8 cellular contexts compared by ENCODE assay signal in genomic region chr2:202912342-202912804, GRCh38. TPM values are rescaled to one million over a fixed set of nuclear protein-coding genes. Genes with fewer than 3 reads are reported as not detected.
DNase-seq lines count a peak whose midpoint lies in the region; ATAC-seq, FAIRE-seq and TF ChIP-seq lines count a peak whose summit lies in the region.
"Not testable (repeated sequence)": the region's sequence is repeated elsewhere in the genome, so short reads cannot be mapped to it uniquely, and the experiment has no call there.

No MANE protein-coding gene starts in this region.

- WGBS in lower leg skin, 2 donors: 0% methylated on average over 2 of the region's 41 CpGs; no CpG with 5 or more reads in 1 of the 2 donors

- peak overlapping the region; percentile 98 for H3K27ac Mint-ChIP-seq in activated T-helper 1 cell treated with anti-CD3 and anti-CD28 coated beads, Interleukin-12 subunit alpha, Interleukin-12 subunit beta, Interleukin-2, Interleukin-4 antibody, amounts not matched to agents 30 ng/mL and 10 ng/mL and 1 ng/mL, durations not matched to agents 14 hours and 24 hours and 36 hours

- peaks cover 38% of the 10 kb centered on the region for H3K79me2 ChIP-seq in endothelial cell of umbilical vein (ENCODE audit: control insufficient read depth, insufficient read depth, low read length)

- dilution Hi-C loops in endothelial cell of umbilical vein (cut with MboI; ENCODE audit: extremely low pct_ligation_motif_present, low sequenced_read_pairs): not testable (repeated sequence)

- not testable (repeated sequence) for BruUV-seq in endothelial cell of umbilical vein (replicated peaks; lab: Mats Ljungman, UMichigan)

- not testable (repeated sequence) for H3K9me1 ChIP-seq in endothelial cell of umbilical vein (replicated peaks; ENCODE audit: control insufficient read depth, extremely low read depth, insufficient read depth, low read length)

- H3K9ac ChIP-seq in BLaER1 (peak overlapping the region; percentile 90), endothelial cell of umbilical vein (replicated peaks; ENCODE audit: extremely low read depth, insufficient read depth, low read length) (peak overlapping the region; percentile 97), skeletal muscle tissue (ENCODE audit: low read depth in 1 of 3, low read length in 3 of 3) (peak overlapping the region; percentile 86 to 96 (median 89))

- not testable (repeated sequence) for H3K36me3 ChIP-seq in BLaER1; MG63; endothelial cell of umbilical vein (ENCODE audit: control insufficient read depth in 2 of 2, extremely low read depth in 1 of 2, insufficient read depth in 2 of 2, low read length in 2 of 2); skeletal muscle tissue (ENCODE audit: control insufficient read depth in 3 of 3, insufficient read depth in 3 of 3, low read length in 3 of 3)

- H3K4me2 ChIP-seq in BLaER1: peak overlapping the region; percentile 83
- H3K4me2 ChIP-seq in endothelial cell of umbilical vein (ENCODE audit: insufficient read depth, low read length): peak overlapping the region; percentile 57

- not testable (repeated sequence) for FAIRE-seq in endothelial cell of umbilical vein (lab: Jason Lieb, UNC)

- TF ChIP-seq POLR2A in endothelial cell of umbilical vein (IDR thresholded peaks at IDR 0.05; ENCODE audit: low read depth, low read length); lower leg skin (IDR thresholded peaks at IDR 0.05): not testable (repeated sequence)

- POLR2A ChIA-PET in endothelial cell of umbilical vein (lab: Charles Lee): not testable (repeated sequence)

- H3K36me3 Mint-ChIP-seq in activated T-helper 1 cell treated with anti-CD3 and anti-CD28 coated beads, Interleukin-12 subunit alpha, Interleukin-12 subunit beta, Interleukin-2, Interleukin-4 antibody, amounts not matched to agents 30 ng/mL and 10 ng/mL and 1 ng/mL, durations not matched to agents 14 hours and 24 hours and 36 hours (ENCODE audit: low read depth): not testable (repeated sequence)

- DNase-seq in MG63; lower leg skin (ENCODE audit: low spot score in 2 of 2): not testable (repeated sequence)
- DNase-seq in activated T-helper 1 cell treated with anti-CD3 and anti-CD28 coated beads, Interleukin-12 subunit alpha, Interleukin-12 subunit beta, Interleukin-2, Interleukin-4 antibody, amounts not matched to agents 30 ng/mL and 10 ng/mL and 1 ng/mL, durations not matched to agents 14 hours and 24 hours and 36 hours (ENCODE audit: low spot score): peak; percentile 13
- DNase-seq in endothelial cell of umbilical vein (ENCODE audit: low read depth, low spot score): peak; percentile 10

- not testable (repeated sequence) for H3K9me3 Mint-ChIP-seq in activated T-helper 1 cell treated with anti-CD3 and anti-CD28 coated beads, Interleukin-12 subunit alpha, Interleukin-12 subunit beta, Interleukin-2, Interleukin-4 antibody, amounts not matched to agents 30 ng/mL and 10 ng/mL and 1 ng/mL, durations not matched to agents 14 hours and 24 hours and 36 hours

- H3K4me1 ChIP-seq in BLaER1 (peaks cover 22% of the 10 kb centered on the region), skeletal muscle tissue (ENCODE audit: control insufficient read depth in 3 of 3, insufficient read depth in 3 of 3, low read length in 3 of 3) (peaks cover 7 to 15% (median 9%) of the 10 kb centered on the region in 3 donors)
- H3K4me1 ChIP-seq in endothelial cell of umbilical vein (ENCODE audit: control insufficient read depth, extremely low read depth, insufficient read depth, low read length): not testable (repeated sequence)

- H3K4me1 Mint-ChIP-seq in activated T-helper 1 cell treated with anti-CD3 and anti-CD28 coated beads, Interleukin-12 subunit alpha, Interleukin-12 subunit beta, Interleukin-2, Interleukin-4 antibody, amounts not matched to agents 30 ng/mL and 10 ng/mL and 1 ng/mL, durations not matched to agents 14 hours and 24 hours and 36 hours (ENCODE audit: low read depth): peaks cover 31% of the 10 kb centered on the region

- ATAC-seq in GM19397 (IDR thresholded peaks at IDR 0.05; ENCODE audit: unreplicated experiment): peak; percentile 63
- ATAC-seq in HG02970 (IDR thresholded peaks at IDR 0.05; ENCODE audit: low FRiP score, unreplicated experiment): peak; percentile 40

- H3K27me3 ChIP-seq in BLaER1; MG63; endothelial cell of umbilical vein (ENCODE audit: control insufficient read depth in 2 of 2, insufficient read depth in 2 of 2, low read length in 2 of 2); skeletal muscle tissue (ENCODE audit: control insufficient read depth in 3 of 3, insufficient read depth in 3 of 3, low read length in 3 of 3): not testable (repeated sequence)

- H3K9me3 ChIP-seq in BLaER1; MG63; endothelial cell of umbilical vein (replicated peaks; ENCODE audit: control insufficient read depth, insufficient read depth, low read length); skeletal muscle tissue (ENCODE audit: control insufficient read depth in 3 of 3, low read length in 3 of 3): not testable (repeated sequence)

- intact Hi-C loops in activated T-helper 1 cell treated with anti-CD3 and anti-CD28 coated beads, Interleukin-12 subunit alpha, Interleukin-12 subunit beta, Interleukin-2, Interleukin-4 antibody, amounts not matched to agents 30 ng/mL and 10 ng/mL and 1 ng/mL, durations not matched to agents 14 hours and 24 hours and 36 hours (cut with micrococcal nuclease): loop anchor here (5.0 to 10.0 kb wide), 3 partner anchors 542 to 1130 kb away; partner anchors contain the start of genes ALS2 and NOP58
- intact Hi-C loops in endothelial cell of umbilical vein (cut with micrococcal nuclease): loop anchor here (1.0 to 10.0 kb wide), 4 partner anchors 192 to 542 kb away; partner anchors contain the start of gene ABI2
- intact Hi-C loops in lower leg skin (cut with DNase I; ENCODE audit: low total_unique reads): not testable (repeated sequence)

- H4K20me1 ChIP-seq in BLaER1: peaks cover 26% of the 10 kb centered on the region; the same call in 1 of the 2 replicates
- not testable (repeated sequence) for H4K20me1 ChIP-seq in endothelial cell of umbilical vein (replicated peaks; ENCODE audit: control insufficient read depth, extremely low read depth, insufficient read depth, low read length)

- peak overlapping the region; percentile 79 for H2AFZ ChIP-seq in endothelial cell of umbilical vein (ENCODE audit: low read depth, low read length)

- H3K27me3 Mint-ChIP-seq in activated T-helper 1 cell treated with anti-CD3 and anti-CD28 coated beads, Interleukin-12 subunit alpha, Interleukin-12 subunit beta, Interleukin-2, Interleukin-4 antibody, amounts not matched to agents 30 ng/mL and 10 ng/mL and 1 ng/mL, durations not matched to agents 14 hours and 24 hours and 36 hours (ENCODE audit: insufficient read depth): not testable (repeated sequence)

- CTCF ChIA-PET in endothelial cell of umbilical vein (lab: Charles Lee): interaction anchor here (1.1 kb wide), 1 partner anchor 41 kb away, joined by 3 read pairs; the partner anchor contains the start of gene ICA1L

- not testable (repeated sequence) for TF ChIP-seq CTCF in endothelial cell of umbilical vein (IDR thresholded peaks at IDR 0.05; ENCODE audit: extremely low read depth in 1 of 2, insufficient read depth in 1 of 2, low read depth in 1 of 2, low read length in 2 of 2); lower leg skin (IDR thresholded peaks at IDR 0.05)

- peak overlapping the region; percentile 87 for H3K4me3 ChIP-seq in BLaER1
- H3K4me3 ChIP-seq in MG63: peak overlapping the region; percentile 86
- H3K4me3 ChIP-seq in endothelial cell of umbilical vein (replicated peaks in 1 of 3; ENCODE audit: insufficient read depth in 1 of 3, low read depth in 1 of 3, low read length in 3 of 3): peak overlapping the region; percentile 84 to 97 (median 97)
- peak overlapping the region; percentile 66 for H3K4me3 ChIP-seq in lower leg skin (ENCODE audit: low read depth, poor library complexity, severe bottlenecking)
- peak overlapping the region; percentile 91 to 100 (median 95) for H3K4me3 ChIP-seq in skeletal muscle tissue (ENCODE audit: low read length in 3 of 3)

- H3K27ac ChIP-seq in BLaER1 (peak overlapping the region; percentile 89), endothelial cell of umbilical vein (ENCODE audit: insufficient read depth, low read depth, low read length) (peak overlapping the region; percentile 86), skeletal muscle tissue (ENCODE audit: low read depth, low read length) (peak overlapping the region; percentile 84)

- peak overlapping the region; percentile 96 for H3K4me3 Mint-ChIP-seq in activated T-helper 1 cell treated with anti-CD3 and anti-CD28 coated beads, Interleukin-12 subunit alpha, Interleukin-12 subunit beta, Interleukin-2, Interleukin-4 antibody, amounts not matched to agents 30 ng/mL and 10 ng/mL and 1 ng/mL, durations not matched to agents 14 hours and 24 hours and 36 hours

RNA-seq across cellular contexts. Expression of gene CARF, which starts 0.3 kb away (rescaled TPM):
- 0.82 and 0.99 TPM in 2 replicates for total RNA-seq in MG63 (2014; rRNA removed; shearing (Covaris generic); ENCODE audit: low replicate concordance)
- 3.6 and 4.3 TPM in 2 replicates for total RNA-seq in activated T-helper 1 cell treated with anti-CD3 and anti-CD28 coated beads, Interleukin-12 subunit alpha, Interleukin-12 subunit beta, Interleukin-2, Interleukin-4 antibody, amounts not matched to agents 30 ng/mL and 10 ng/mL and 1 ng/mL, durations not matched to agents 14 hours and 24 hours and 36 hours
- total RNA-seq in endothelial cell of umbilical vein: 3.2 and 3.7 TPM in 2 replicates
- 1.0 and 1.6 TPM in 2 replicates for polyA plus RNA-seq in endothelial cell of umbilical vein
- polyA plus RNA-seq in endothelial cell of umbilical vein (2011; cell fraction: cytosol; rRNA removed): 0.97 and 1.6 TPM in 2 replicates
- 6.9 and 8.9 TPM in 2 replicates for polyA plus RNA-seq in endothelial cell of umbilical vein (2011; cell fraction: nucleus; rRNA removed)
- polyA plus RNA-seq in endothelial cell of umbilical vein (2012): 1.2 and 1.3 TPM in 2 replicates
- polyA minus RNA-seq in endothelial cell of umbilical vein: 4.8 and 5.0 TPM in 2 replicates
- polyA minus RNA-seq in endothelial cell of umbilical vein (2011; cell fraction: cytosol; rRNA and poly(A)+ RNA removed): 0.92 TPM
- 6.1 and 8.7 TPM in 2 replicates for polyA minus RNA-seq in endothelial cell of umbilical vein (2011; cell fraction: nucleus; rRNA and poly(A)+ RNA removed)
- total RNA-seq in lower leg skin: 10 to 100 TPM in 2 of 4 donors, 1 to 10 TPM in 2; 9.1 to 12.1 (median 10.2) TPM
- total RNA-seq in skeletal muscle tissue: 14.6 TPM

RNA-seq across cellular contexts. Expression of gene WDR12, which starts 0.9 kb away (rescaled TPM):
- total RNA-seq in MG63 (2014; rRNA removed; shearing (Covaris generic); ENCODE audit: low replicate concordance): 28.5 and 70.4 TPM in 2 replicates
- 149 and 165 TPM in 2 replicates for total RNA-seq in activated T-helper 1 cell treated with anti-CD3 and anti-CD28 coated beads, Interleukin-12 subunit alpha, Interleukin-12 subunit beta, Interleukin-2, Interleukin-4 antibody, amounts not matched to agents 30 ng/mL and 10 ng/mL and 1 ng/mL, durations not matched to agents 14 hours and 24 hours and 36 hours
- total RNA-seq in endothelial cell of umbilical vein: 65.6 and 67.1 TPM in 2 replicates
- polyA plus RNA-seq in endothelial cell of umbilical vein: 5.6 and 8.5 TPM in 2 replicates
- polyA plus RNA-seq in endothelial cell of umbilical vein (2011; cell fraction: cytosol; rRNA removed): 11.7 and 14.9 TPM in 2 replicates
- 24.7 and 40.2 TPM in 2 replicates for polyA plus RNA-seq in endothelial cell of umbilical vein (2011; cell fraction: nucleus; rRNA removed)
- 52.6 and 80.9 TPM in 2 replicates for polyA plus RNA-seq in endothelial cell of umbilical vein (2012)
- polyA minus RNA-seq in endothelial cell of umbilical vein: 13.1 and 16.1 TPM in 2 replicates
- polyA minus RNA-seq in endothelial cell of umbilical vein (2011; cell fraction: cytosol; rRNA and poly(A)+ RNA removed): 27.2 TPM
- 12.1 and 13.6 TPM in 2 replicates for polyA minus RNA-seq in endothelial cell of umbilical vein (2011; cell fraction: nucleus; rRNA and poly(A)+ RNA removed)
- 10 to 100 TPM in 1 of 4 donors, 1 to 10 TPM in 3; 6.2 to 18.7 (median 7.6) TPM for total RNA-seq in lower leg skin
- 32.9 TPM for total RNA-seq in skeletal muscle tissue

RNA-seq across cellular contexts. Expression of gene ICA1L, which starts 40.8 kb away (rescaled TPM):
- total RNA-seq in MG63 (2014; rRNA removed; shearing (Covaris generic); ENCODE audit: low replicate concordance): 3.3 and 4.1 TPM in 2 replicates
- total RNA-seq in activated T-helper 1 cell treated with anti-CD3 and anti-CD28 coated beads, Interleukin-12 subunit alpha, Interleukin-12 subunit beta, Interleukin-2, Interleukin-4 antibody, amounts not matched to agents 30 ng/mL and 10 ng/mL and 1 ng/mL, durations not matched to agents 14 hours and 24 hours and 36 hours: 5.4 and 5.5 TPM in 2 replicates
- total RNA-seq in endothelial cell of umbilical vein: 3.7 and 4.1 TPM in 2 replicates
- polyA plus RNA-seq in endothelial cell of umbilical vein: 0.84 and 1.6 TPM in 2 replicates
- 1.0 and 1.1 TPM in 2 replicates for polyA plus RNA-seq in endothelial cell of umbilical vein (2011; cell fraction: cytosol; rRNA removed)
- 6.7 and 8.6 TPM in 2 replicates for polyA plus RNA-seq in endothelial cell of umbilical vein (2011; cell fraction: nucleus; rRNA removed)
- 1.8 and 1.9 TPM in 2 replicates for polyA plus RNA-seq in endothelial cell of umbilical vein (2012)
- polyA minus RNA-seq in endothelial cell of umbilical vein: 2.1 and 2.6 TPM in 2 replicates
- polyA minus RNA-seq in endothelial cell of umbilical vein (2011; cell fraction: cytosol; rRNA and poly(A)+ RNA removed): 0.41 TPM
- polyA minus RNA-seq in endothelial cell of umbilical vein (2011; cell fraction: nucleus; rRNA and poly(A)+ RNA removed): 6.1 and 7.0 TPM in 2 replicates
- total RNA-seq in lower leg skin: 1 to 10 TPM in 2 of 4 donors, under 1 TPM in 2; 0.72 to 3.0 (median 1.4) TPM
- 9.9 TPM for total RNA-seq in skeletal muscle tissue
